In the genomic region with DNA sequence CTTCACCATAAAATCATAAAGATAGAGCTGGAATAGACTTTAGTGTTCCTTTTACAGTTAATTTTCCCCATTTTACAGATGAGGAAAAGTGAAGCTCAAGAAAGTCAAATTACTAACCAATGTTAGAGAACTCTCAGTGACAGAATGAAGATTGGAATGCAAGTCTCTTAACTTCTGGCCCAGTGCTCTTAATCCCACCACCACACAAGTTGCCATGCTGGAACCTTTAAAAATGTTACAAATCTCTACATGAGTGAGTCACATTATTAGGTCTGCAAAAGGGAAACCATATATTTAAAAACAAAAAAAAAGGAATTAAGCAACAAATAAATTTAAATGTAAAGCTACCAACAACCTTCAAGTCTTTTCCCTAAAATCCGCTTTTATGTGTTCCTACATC, we compare ENCODE assay signal across 14 cellular contexts. TPM values are rescaled to one million over a fixed set of nuclear protein-coding genes. Genes with fewer than 3 reads are reported as not detected.
A peak's percentile ranks its signal among the peaks of the same experiment; 100 is the strongest.
DNase-seq lines count a peak whose midpoint lies in the region; ATAC-seq and TF ChIP-seq lines count a peak whose summit lies in the region.
"Had no signal": no experiment of that assay in that cellular context is flagged by ENCODE, and none has a peak within 500 bp of the region (broad histone marks: within the 10 kb centered on the region; RNA-seq: fewer than 3 reads in every experiment).

No MANE protein-coding gene starts in this region.

- H3K4ac ChIP-seq in H9 (ENCODE audit: low read depth, low read length), result no peak overlapping the region

- H3K14ac ChIP-seq in H9 (ENCODE audit: insufficient read depth, low read length), result no peak overlapping the region

- no peaks in the 10 kb centered on the region for H4K20me1 ChIP-seq in H9 (ENCODE audit: control insufficient read depth, insufficient read depth, insufficient read length)

- no peak overlapping the region for H3K56ac ChIP-seq in H9 (ENCODE audit: insufficient read length, low read depth, low read length)

- H3K23ac ChIP-seq in H9 (ENCODE audit: insufficient read length, low read depth, low read length), result no peak overlapping the region

- H2BK20ac ChIP-seq in H9 (ENCODE audit: low read depth, low read length, poor library complexity, severe bottlenecking), result no peak overlapping the region

- H2AFZ ChIP-seq in ACC112 (ENCODE audit: low read length, unreplicated experiment), result no peak overlapping the region
- no peak overlapping the region for H2AFZ ChIP-seq in H9 (ENCODE audit: low read length)

- H3K4me1 ChIP-seq in ACC112 (ENCODE audit: control insufficient read depth, insufficient read depth, low read length, unreplicated experiment) (peaks cover 47% of the 10 kb centered on the region), H9 (ENCODE audit: insufficient read depth, low read length) (no peaks in the 10 kb centered on the region; the same call in 1 of the 2 replicates)

- no peak overlapping the region for H2AK5ac ChIP-seq in H9 (ENCODE audit: insufficient read length, low read length)

- no peak overlapping the region for H3K18ac ChIP-seq in H9 (ENCODE audit: insufficient read length, low read depth, low read length)

- H3K36me3 Mint-ChIP-seq in effector memory CD8-positive, alpha-beta T cell (ENCODE audit: insufficient read depth), result peaks cover 19% of the 10 kb centered on the region
- H3K36me3 Mint-ChIP-seq in H9 (ENCODE audit: insufficient read depth in 1 of 3, low read depth in 3 of 3), result no peaks in the 10 kb centered on the region; a peak in 2 of 7 replicates
- H3K36me3 Mint-ChIP-seq: activated CD8-positive, alpha-beta memory T cell treated with anti-CD3 and anti-CD28 coated beads, Interleukin-2, amount 10 ng/mL, durations not matched to agents 7 days and 5 days; activated naive CD8-positive, alpha-beta T cell treated with anti-CD3 and anti-CD28 coated beads, Interleukin-2, amount 10 ng/mL, durations not matched to agents 7 days and 5 days had no signal

- H3K23me2 ChIP-seq in H9 (ENCODE audit: insufficient read length, low read depth, low read length, poor library complexity, severe bottlenecking), result peaks cover 6% of the 10 kb centered on the region

- no peak overlapping the region for H2BK12ac ChIP-seq in H9 (ENCODE audit: insufficient read length, low read depth, low read length)

- no peak overlapping the region for H2BK5ac ChIP-seq in H9 (ENCODE audit: insufficient read length, low read length)

- DNase-seq in M059J (ENCODE audit: low read depth) (peak; percentile 63), coronary artery (ENCODE audit: low spot score) (no peak), myocyte (ENCODE audit: low read depth) (peak; percentile 32), HT-29 (ENCODE audit: low spot score) (no peak), H9 (no peak)
- no peak for DNase-seq in effector memory CD8-positive, alpha-beta T cell
- DNase-seq: activated CD8-positive, alpha-beta memory T cell treated with anti-CD3 and anti-CD28 coated beads, Interleukin-2, amount 10 ng/mL, durations not matched to agents 7 days and 5 days; activated naive CD8-positive, alpha-beta T cell treated with anti-CD3 and anti-CD28 coated beads, Interleukin-2, amount 10 ng/mL, durations not matched to agents 7 days and 5 days; spleen; T1000; upper lobe of left lung had no signal

- no peak overlapping the region for H3K4me2 ChIP-seq in H9 (ENCODE audit: insufficient read depth, insufficient read length, low read length)

- H4K5ac ChIP-seq in H9 (ENCODE audit: insufficient read length, low read depth, low read length), result no peak overlapping the region

- TF ChIP-seq CTCF in coronary artery (IDR thresholded peaks at IDR 0.05), result no peak
- TF ChIP-seq CTCF in H9 (conservative IDR thresholded peaks at IDR 0.05), result no peak

- H2BK120ac ChIP-seq in H9 (ENCODE audit: low read depth, low read length, poor library complexity, severe bottlenecking), result no peak overlapping the region

- peaks cover 23 to 31% of the 10 kb centered on the region in 2 donors for H3K27me3 Mint-ChIP-seq in effector memory CD8-positive, alpha-beta T cell
- H3K27me3 Mint-ChIP-seq in H9 (ENCODE audit: low read depth), result peaks cover 9% of the 10 kb centered on the region

- no peak for ATAC-seq in effector memory CD8-positive, alpha-beta T cell (replicated peaks)
- no peak for ATAC-seq in HG02623 (IDR thresholded peaks at IDR 0.05; ENCODE audit: unreplicated experiment)
- ATAC-seq: activated CD8-positive, alpha-beta memory T cell treated with anti-CD3 and anti-CD28 coated beads, Interleukin-2, amount 10 ng/mL, durations not matched to agents 7 days and 5 days; Panc1 had no signal

- H3K4me3 ChIP-seq in ACC112 (ENCODE audit: low read depth, low read length), result peak overlapping the region; percentile 94
- peak overlapping the region; percentile 10 for H3K4me3 ChIP-seq in coronary artery

- no peak overlapping the region for H3K4me3 Mint-ChIP-seq in effector memory CD8-positive, alpha-beta T cell
- H3K4me3 Mint-ChIP-seq in H9, result peak overlapping the region in 1 of 2 experiments; percentile 33; a peak in 1 of 5 replicates
- H3K4me3 Mint-ChIP-seq: activated CD8-positive, alpha-beta memory T cell treated with anti-CD3 and anti-CD28 coated beads, Interleukin-2, amount 10 ng/mL, durations not matched to agents 7 days and 5 days; activated naive CD8-positive, alpha-beta T cell treated with anti-CD3 and anti-CD28 coated beads, Interleukin-2, amount 10 ng/mL, durations not matched to agents 7 days and 5 days had no signal

- no peaks in the 10 kb centered on the region for H3K9me3 ChIP-seq in H9 (ENCODE audit: control insufficient read depth, low read depth, low read length)
- H3K9me3 ChIP-seq: spleen, upper lobe of left lung had no signal

- no peaks in the 10 kb centered on the region for H3K36me3 ChIP-seq in ACC112 (ENCODE audit: insufficient read depth, low read length)
- H3K36me3 ChIP-seq: spleen, upper lobe of left lung had no signal

- no peak overlapping the region for H2BK15ac ChIP-seq in H9 (ENCODE audit: low read depth, low read length)

- H3K9me3 Mint-ChIP-seq in effector memory CD8-positive, alpha-beta T cell, result no peaks in the 10 kb centered on the region
- no peaks in the 10 kb centered on the region for H3K9me3 Mint-ChIP-seq in H9
- H3K9me3 Mint-ChIP-seq: activated naive CD8-positive, alpha-beta T cell treated with anti-CD3 and anti-CD28 coated beads, Interleukin-2, amount 10 ng/mL, durations not matched to agents 7 days and 5 days had no signal

- no peak overlapping the region for H3K9ac ChIP-seq in H9 (ENCODE audit: extremely low read depth, insufficient read length, low read length)

- WGBS in H9 (ENCODE audit: extremely low coverage, insufficient read length, low lambda C conversion rate), result no CpG with 5 or more reads among the region's 1 CpG

- peaks cover 15 to 30% of the 10 kb centered on the region in 2 donors for H3K4me1 Mint-ChIP-seq in effector memory CD8-positive, alpha-beta T cell (ENCODE audit: low read depth in 2 of 2)
- peaks cover 48 to 60% of the 10 kb centered on the region in 2 experiments for H3K4me1 Mint-ChIP-seq in H9

- H4K91ac ChIP-seq in H9 (ENCODE audit: insufficient read length, low read depth, low read length), result no peak overlapping the region

- no peak overlapping the region for H4K8ac ChIP-seq in H9 (replicated peaks; ENCODE audit: insufficient read length, low read depth, low read length)

- H3K27ac Mint-ChIP-seq in effector memory CD8-positive, alpha-beta T cell, result no peak overlapping the region
- H3K27ac Mint-ChIP-seq in H9, result peak overlapping the region in 1 of 3 experiments; percentile 92; a peak in 1 of 7 replicates
- H3K27ac Mint-ChIP-seq: activated CD8-positive, alpha-beta memory T cell treated with anti-CD3 and anti-CD28 coated beads, Interleukin-2, amount 10 ng/mL, durations not matched to agents 7 days and 5 days; activated naive CD8-positive, alpha-beta T cell treated with anti-CD3 and anti-CD28 coated beads, Interleukin-2, amount 10 ng/mL, durations not matched to agents 7 days and 5 days had no signal

- no peak overlapping the region for H3T11ph ChIP-seq in H9 (ENCODE audit: low read length)

- H3K27ac ChIP-seq in ACC112 (ENCODE audit: low read depth, low read length) (peak overlapping the region; percentile 88), coronary artery (no peak overlapping the region), H9 (ENCODE audit: insufficient read length, low read depth, low read length) (no peak overlapping the region)

- no peaks in the 10 kb centered on the region for H3K27me3 ChIP-seq in ACC112 (ENCODE audit: insufficient read depth, low read length)
- H3K27me3 ChIP-seq in H9 (ENCODE audit: insufficient read depth, low read length), result no peaks in the 10 kb centered on the region

- H3K79me1 ChIP-seq in H9 (ENCODE audit: insufficient read depth, low read depth, low read length, poor library complexity, severe bottlenecking), result peaks cover 2% of the 10 kb centered on the region

- H3K79me2 ChIP-seq in ACC112 (ENCODE audit: control insufficient read depth, insufficient read depth, low read length, unreplicated experiment) (peaks cover 84% of the 10 kb centered on the region), H9 (ENCODE audit: insufficient read depth, low read length) (peaks cover 48% of the 10 kb centered on the region)

RNA-seq across cellular contexts. Expression of a gene that starts 3.5 kb away (rescaled TPM):
- total RNA-seq in M059J (2014; rRNA removed; shearing (Covaris generic)), result 68.7 and 124 TPM in 2 replicates
- total RNA-seq in myocyte (120 and 133 TPM in 2 replicates), H9 (2021) (99.8 and 112 TPM in 2 replicates)
- polyA plus RNA-seq in myocyte (2012), result 71.1 TPM
- 43.2 and 45.7 TPM in 2 replicates for total RNA-seq in HT-29 (2014; rRNA removed; shearing (Covaris generic))

RNA-seq across cellular contexts. Expression of a gene that starts 43.7 kb away (rescaled TPM):
- total RNA-seq in M059J (2014; rRNA removed; shearing (Covaris generic)), result 0.98 and 2.4 TPM in 2 replicates
- 5.3 and 5.9 TPM in 2 replicates for total RNA-seq in myocyte
- polyA plus RNA-seq in myocyte (2012), result 2.0 TPM
- 0.37 and 0.51 TPM in 2 replicates for total RNA-seq in HT-29 (2014; rRNA removed; shearing (Covaris generic))
- total RNA-seq in H9 (2021), result 1.2 and 1.8 TPM in 2 replicates

Comparison
In these comparisons a context has a peak if more than half of its experiments do, and no peak if none do; other contexts are left out.
1. DNase-seq: peak in M059J (single experiment) and myocyte (single experiment); none in coronary artery (single experiment), effector memory CD8-positive, alpha-beta T cell (0 of 3), HT-29 (single experiment) and H9 (single experiment).